ENCODE assay signal across 16 cellular contexts in genomic region chr22:33535937-33536875, GRCh38.
"Had no signal": no experiment of that assay in that cellular context is flagged by ENCODE, and none has a peak within 500 bp of the region (broad histone marks: within the 10 kb centered on the region; RNA-seq: fewer than 3 reads in every experiment).

No MANE protein-coding gene starts in this region.

- H3K4me1 Mint-ChIP-seq: activated T-helper 17 cell treated with anti-CD3 and anti-CD28 coated beads, Interleukin-2, amount 50 U/mL, for 72 hours; natural killer cell had no signal

- H3K9me3 Mint-ChIP-seq: natural killer cell had no signal

- ATAC-seq: activated T-helper 17 cell treated with anti-CD3 and anti-CD28 coated beads, Interleukin-2, amount 50 U/mL, for 72 hours; esophagus mucosa; natural killer cell had no signal

- H3K4me1 ChIP-seq: SJCRH30 had no signal

- H3K27me3 Mint-ChIP-seq: activated T-helper 17 cell treated with anti-CD3 and anti-CD28 coated beads, Interleukin-2, amount 50 U/mL, for 72 hours had no signal

- H3K27ac Mint-ChIP-seq: activated T-helper 17 cell treated with anti-CD3 and anti-CD28 coated beads, Interleukin-2, amount 50 U/mL, for 72 hours; natural killer cell had no signal

- H3K27me3 ChIP-seq: neutrophil, SJCRH30 had no signal

- H3K4me3 ChIP-seq: SJCRH30 had no signal

- H3K27ac ChIP-seq: neutrophil, SJCRH30 had no signal

- H3K36me3 Mint-ChIP-seq: natural killer cell had no signal

- DNase-seq: activated CD4-positive, alpha-beta T cell treated with anti-CD3 and anti-CD28 coated beads, Interleukin-2, amount 50 U/mL, for 48 hours; activated naive CD4-positive, alpha-beta T cell treated with Interleukin-2 at 50 U/mL for 16 hours; natural killer cell; retina; SJCRH30; small intestine; stimulated activated CD4-positive, alpha-beta T cell treated with anti-CD3 and anti-CD28 coated beads, Interleukin-4, amount 100 ng/mL, for 4 hours; stimulated activated CD8-positive, alpha-beta memory T cell treated with anti-CD3 and anti-CD28 coated beads, Interleukin-4, amount 100 ng/mL, for 48 hours; stimulated activated naive CD4-positive, alpha-beta T cell treated with Interleukin-2 at 50 U/mL for 16 hours; T-helper 9 cell; trophoblast cell had no signal

- H3K4me3 Mint-ChIP-seq: activated T-helper 17 cell treated with anti-CD3 and anti-CD28 coated beads, Interleukin-2, amount 50 U/mL, for 72 hours; natural killer cell had no signal

- H3K36me3 ChIP-seq: neutrophil, SJCRH30 had no signal

- H3K9me3 ChIP-seq: neutrophil, SJCRH30 had no signal

- FAIRE-seq: astrocyte, endometrium, small intestine had no signal
